8 cellular contexts compared by ENCODE assay signal in the genomic region with DNA sequence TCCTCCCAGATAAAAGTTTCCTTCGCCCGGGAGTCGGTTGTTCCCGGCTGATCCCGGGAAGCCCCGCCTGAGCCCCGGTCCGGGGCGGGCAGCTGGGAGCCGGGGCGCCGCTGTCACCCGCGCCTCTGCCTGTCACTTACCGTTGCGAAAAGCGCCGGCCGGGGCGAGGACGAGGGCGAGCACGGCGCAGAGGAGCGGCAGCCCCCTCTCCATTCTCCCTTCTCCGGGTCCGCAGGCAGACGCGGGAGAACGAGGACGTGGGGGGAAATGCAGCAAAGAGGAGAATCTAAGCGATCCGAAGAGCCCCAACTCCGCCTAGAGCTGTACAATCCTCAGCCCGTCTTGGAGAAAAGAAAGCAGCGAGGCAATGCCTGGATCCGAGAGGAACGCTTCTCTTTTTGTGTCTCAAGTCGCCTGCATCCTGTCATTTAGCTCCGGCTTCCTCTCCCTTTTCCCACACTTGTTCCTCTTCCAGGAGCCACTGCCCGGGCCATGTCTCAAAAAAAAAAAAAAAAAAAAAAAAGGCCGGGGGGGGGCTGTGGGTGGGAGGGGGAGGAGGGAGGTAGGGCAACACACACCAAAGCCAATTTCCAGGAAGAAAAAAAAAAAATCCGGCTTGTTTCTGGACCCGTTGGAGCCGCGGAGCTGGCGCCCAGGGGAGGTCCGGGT. TPM values are rescaled to one million over a fixed set of nuclear protein-coding genes. Genes with fewer than 3 reads are reported as not detected.
A peak's percentile ranks its signal among the peaks of the same experiment; 100 is the strongest.
DNase-seq lines count a peak whose midpoint lies in the region; ATAC-seq and TF ChIP-seq lines count a peak whose summit lies in the region.

A gene (minus strand): TSS at position 498 of the 669 bp plus-strand sequence. CDS start 285 bp downstream, at position 213.

- DNase-seq in activated CD8-positive, alpha-beta memory T cell treated with anti-CD3 and anti-CD28 coated beads for 24 hours: peak; percentile 69
- no peak for DNase-seq in activated CD8-positive, alpha-beta memory T cell treated with anti-CD3 and anti-CD28 coated beads, Interleukin-2, amount 50 U/mL, for 4 hours
- no peak for DNase-seq in NCI-H460 (ENCODE audit: extremely low read depth, low read depth)
- DNase-seq in body of pancreas: peak; percentile 22 to 39 (median 22)
- DNase-seq in sigmoid colon: peak; percentile 67
- no peak for DNase-seq in HuH-7.5 (ENCODE audit: low spot score)

- H3K36me3 ChIP-seq in body of pancreas (replicated peaks in 1 of 2; ENCODE audit: insufficient read depth in 1 of 2, low read depth in 2 of 2) (no peaks in the 10 kb centered on the region), sigmoid colon (peaks cover 0 to 6% (median 0%) of the 10 kb centered on the region in 4 donors)

- TF ChIP-seq CTCF in body of pancreas (IDR thresholded peaks at IDR 0.05) (no peak), sigmoid colon (IDR thresholded peaks at IDR 0.05) (no peak)

- intact Hi-C loops in body of pancreas (cut with DNase I): no loop called here
- intact Hi-C loops in sigmoid colon (cut with DNase I): loop anchor here (1.0 to 10.0 kb wide), 5 partner anchors 62 to 1303 kb away; no protein-coding TSS in a partner anchor

- no peaks in the 10 kb centered on the region for H3K27me3 ChIP-seq in body of pancreas
- H3K27me3 ChIP-seq in sigmoid colon: no peaks in the 10 kb centered on the region

- peak within 1 kb of the TSS; percentile 40 for H3K4me3 ChIP-seq in body of pancreas
- peak within 1 kb of the TSS; percentile 75 for H3K4me3 ChIP-seq in iPS-18c (ENCODE audit: insufficient read depth, low read depth, low read length)
- H3K4me3 ChIP-seq in sigmoid colon: peak within 1 kb of the TSS; percentile 51 to 80 (median 64)

- peak within 1 kb of the TSS; percentile 82 to 95 (median 88) for H3K27ac ChIP-seq in body of pancreas
- peak within 1 kb of the TSS; percentile 74 to 91 (median 88) for H3K27ac ChIP-seq in sigmoid colon

- WGBS in body of pancreas, 2 donors: 1% methylated on average over 41 to 48 of the region's 48 CpGs
- WGBS in sigmoid colon, 2 donors: 0% methylated on average over 47 to 48 of the region's 48 CpGs

- TF ChIP-seq POLR2A in body of pancreas (IDR thresholded peaks at IDR 0.05) (no peak), sigmoid colon (IDR thresholded peaks at IDR 0.05) (no peak)

- peaks cover 42% of the 10 kb centered on the region for H3K4me1 ChIP-seq in body of pancreas
- peaks cover 0 to 60% (median 36%) of the 10 kb centered on the region in 4 donors for H3K4me1 ChIP-seq in sigmoid colon

- TF ChIP-seq EP300 in sigmoid colon (IDR thresholded peaks at IDR 0.05): no peak

- no peaks in the 10 kb centered on the region for H3K9me3 ChIP-seq in body of pancreas
- peaks cover 5% of the 10 kb centered on the region for H3K9me3 ChIP-seq in iPS-18c (ENCODE audit: control insufficient read depth, insufficient read depth, low read length)
- no peaks in the 10 kb centered on the region for H3K9me3 ChIP-seq in sigmoid colon

- ATAC-seq in body of pancreas: peak; percentile 33
- ATAC-seq in GM18870 (IDR thresholded peaks at IDR 0.05; ENCODE audit: unreplicated experiment): no peak

RNA-seq across cellular contexts. Expression of the gene that starts here (rescaled TPM):
- 11.6 and 12.2 TPM in 2 replicates for total RNA-seq in NCI-H460 (2014; rRNA removed; shearing (Covaris generic))
- polyA plus RNA-seq in NCI-H460 (2014; cell fraction: nucleus; rRNA removed): 1.4 and 1.5 TPM in 2 replicates
- total RNA-seq in body of pancreas (10 to 100 TPM; 37.6 to 62.6 TPM), sigmoid colon (10 to 100 TPM; 44.1 to 52.4 (median 46.9) TPM)
- 10 to 100 TPM in 2 of 3 donors, 1 to 10 TPM in 1; 3.6 to 24.0 (median 18.3) TPM for polyA plus RNA-seq in sigmoid colon

Comparison
In these comparisons a context has a peak if more than half of its experiments do, and no peak if none do; other contexts are left out.
1. DNase-seq: peak in activated CD8-positive, alpha-beta memory T cell treated with anti-CD3 and anti-CD28 coated beads for 24 hours (single experiment), body of pancreas (4 of 4) and sigmoid colon (single experiment); none in activated CD8-positive, alpha-beta memory T cell treated with anti-CD3 and anti-CD28 coated beads, Interleukin-2, amount 50 U/mL, for 4 hours (single experiment), NCI-H460 (single experiment) and HuH-7.5 (single experiment).
2. Peak in every context shown above with its lines, with median percentiles within 50 percentile points of each other: H3K4me3 ChIP-seq.